ENCODE assay signal across 30 cellular contexts in the genomic region with DNA sequence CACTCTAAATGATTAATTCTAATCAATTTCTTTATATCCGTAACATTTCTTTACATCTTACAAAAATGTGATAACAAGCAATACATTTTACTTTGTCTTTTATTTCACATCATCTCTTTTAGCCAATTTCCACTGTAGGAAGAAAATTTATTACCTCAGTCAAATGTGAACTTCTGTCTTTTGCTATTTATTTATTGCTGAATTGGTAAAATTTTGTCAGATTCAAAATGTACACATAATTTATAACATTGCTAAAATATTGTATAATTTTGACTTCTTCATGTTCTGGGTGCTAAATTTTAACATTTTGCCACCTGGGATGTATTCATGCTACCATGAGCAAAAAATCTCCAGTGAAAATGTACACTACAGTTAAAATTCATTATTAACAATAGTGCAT.
"Had no signal": no experiment of that assay in that cellular context is flagged by ENCODE, and none has a peak within 500 bp of the region (broad histone marks: within the 10 kb centered on the region; RNA-seq: fewer than 3 reads in every experiment).

No MANE protein-coding gene starts in this region.

- H3K4me1 ChIP-seq: left lung, lower lobe of right lung, pancreas, prostate gland, sigmoid colon, spleen, tibial nerve, uterus had no signal

- H3K4me1 Mint-ChIP-seq: naive thymus-derived CD8-positive, alpha-beta T cell; nephron; neural crest cell; stimulated activated memory B cell treated with anti-CD40 and anti-IgM and Interleukin-4, amounts not matched to agents 10 μg/mL and 1 μg/mL and 100 μg/mL, for 72 hours; stimulated activated naive CD8-positive, alpha-beta T cell treated with anti-CD3 and anti-CD28 coated beads, Interleukin-15, amount 100 ng/mL, for 72 hours had no signal

- H3K4me3 Mint-ChIP-seq: naive thymus-derived CD8-positive, alpha-beta T cell; nephron; neural crest cell; stimulated activated memory B cell treated with anti-CD40 and anti-IgM and Interleukin-4, amounts not matched to agents 10 μg/mL and 1 μg/mL and 100 μg/mL, for 72 hours; stimulated activated naive CD8-positive, alpha-beta T cell treated with anti-CD3 and anti-CD28 coated beads, Interleukin-15, amount 100 ng/mL, for 72 hours; type B pancreatic cell had no signal

- H3K27me3 Mint-ChIP-seq: naive thymus-derived CD8-positive, alpha-beta T cell; stimulated activated memory B cell treated with anti-CD40 and anti-IgM and Interleukin-4, amounts not matched to agents 10 μg/mL and 1 μg/mL and 100 μg/mL, for 72 hours; stimulated activated naive CD8-positive, alpha-beta T cell treated with anti-CD3 and anti-CD28 coated beads, Interleukin-15, amount 100 ng/mL, for 72 hours; type B pancreatic cell had no signal

- DNase-seq: hippocampal formation; kidney glomerular epithelial cell; left colon; lower lobe of right lung; mammary epithelial cell; mesenchymal stem cell; naive thymus-derived CD8-positive, alpha-beta T cell; nucleus accumbens; retina; right cardiac atrium; sigmoid colon; small intestine; stimulated activated CD4-positive, alpha-beta T cell treated with anti-CD3 and anti-CD28 coated beads, Interleukin-1b, Interleukin-23, amount 100 ng/mL, for 48 hours; stimulated activated CD4-positive, alpha-beta T cell treated with anti-CD3 and anti-CD28 coated beads, Interleukin-2, amount 100 ng/mL, for 48 hours; stimulated activated CD4-positive, alpha-beta T cell treated with anti-CD3 and anti-CD28 coated beads, Interleukin-4, amount 100 ng/mL, for 4 hours; stimulated activated CD8-positive, alpha-beta memory T cell treated with anti-CD3 and anti-CD28 coated beads, Interleukin-4, amount 100 ng/mL, for 48 hours; stimulated activated naive CD4-positive, alpha-beta T cell treated with Interleukin-2 at 50 U/mL for 16 hours; stimulated activated naive CD8-positive, alpha-beta T cell treated with anti-CD3 and anti-CD28 coated beads, Interleukin-15, amount 100 ng/mL, for 72 hours; substantia nigra; uterus had no signal

- H3K27me3 ChIP-seq: left lung, pancreas, sigmoid colon, spleen, tibial nerve, uterus had no signal

- H3K36me3 ChIP-seq: left lung, lower lobe of right lung, pancreas, prostate gland, sigmoid colon, spleen, tibial nerve, uterus had no signal

- H3K9me3 Mint-ChIP-seq: nephron; stimulated activated naive CD8-positive, alpha-beta T cell treated with anti-CD3 and anti-CD28 coated beads, Interleukin-15, amount 100 ng/mL, for 72 hours; type B pancreatic cell had no signal

- H3K36me3 Mint-ChIP-seq: naive thymus-derived CD8-positive, alpha-beta T cell; stimulated activated memory B cell treated with anti-CD40 and anti-IgM and Interleukin-4, amounts not matched to agents 10 μg/mL and 1 μg/mL and 100 μg/mL, for 72 hours; type B pancreatic cell had no signal

- H3K4me3 ChIP-seq: left lung, lower lobe of right lung, pancreas, prostate gland, sigmoid colon, spleen, tibial nerve, uterus had no signal

- H3K27ac ChIP-seq: left lung, lower lobe of right lung, pancreas, prostate gland, sigmoid colon, spleen, tibial nerve, uterus had no signal

- FAIRE-seq: keratinocyte, pancreas, small intestine had no signal

- H3K9me3 ChIP-seq: left lung, lower lobe of right lung, pancreas, prostate gland, sigmoid colon, tibial nerve, uterus had no signal

- H3K27ac Mint-ChIP-seq: naive thymus-derived CD8-positive, alpha-beta T cell; nephron; stimulated activated memory B cell treated with anti-CD40 and anti-IgM and Interleukin-4, amounts not matched to agents 10 μg/mL and 1 μg/mL and 100 μg/mL, for 72 hours; stimulated activated naive CD8-positive, alpha-beta T cell treated with anti-CD3 and anti-CD28 coated beads, Interleukin-15, amount 100 ng/mL, for 72 hours; type B pancreatic cell had no signal

- ATAC-seq: left colon; left lung; lower lobe of right lung; naive thymus-derived CD8-positive, alpha-beta T cell; pancreas; right cardiac atrium; stimulated activated memory B cell treated with anti-CD40 and anti-IgM and Interleukin-4, amounts not matched to agents 10 μg/mL and 1 μg/mL and 100 μg/mL, for 72 hours; stimulated activated naive CD8-positive, alpha-beta T cell treated with anti-CD3 and anti-CD28 coated beads, Interleukin-15, amount 100 ng/mL, for 72 hours had no signal
